Comparison of ENCODE assay signal across 8 cellular contexts in the genomic region with DNA sequence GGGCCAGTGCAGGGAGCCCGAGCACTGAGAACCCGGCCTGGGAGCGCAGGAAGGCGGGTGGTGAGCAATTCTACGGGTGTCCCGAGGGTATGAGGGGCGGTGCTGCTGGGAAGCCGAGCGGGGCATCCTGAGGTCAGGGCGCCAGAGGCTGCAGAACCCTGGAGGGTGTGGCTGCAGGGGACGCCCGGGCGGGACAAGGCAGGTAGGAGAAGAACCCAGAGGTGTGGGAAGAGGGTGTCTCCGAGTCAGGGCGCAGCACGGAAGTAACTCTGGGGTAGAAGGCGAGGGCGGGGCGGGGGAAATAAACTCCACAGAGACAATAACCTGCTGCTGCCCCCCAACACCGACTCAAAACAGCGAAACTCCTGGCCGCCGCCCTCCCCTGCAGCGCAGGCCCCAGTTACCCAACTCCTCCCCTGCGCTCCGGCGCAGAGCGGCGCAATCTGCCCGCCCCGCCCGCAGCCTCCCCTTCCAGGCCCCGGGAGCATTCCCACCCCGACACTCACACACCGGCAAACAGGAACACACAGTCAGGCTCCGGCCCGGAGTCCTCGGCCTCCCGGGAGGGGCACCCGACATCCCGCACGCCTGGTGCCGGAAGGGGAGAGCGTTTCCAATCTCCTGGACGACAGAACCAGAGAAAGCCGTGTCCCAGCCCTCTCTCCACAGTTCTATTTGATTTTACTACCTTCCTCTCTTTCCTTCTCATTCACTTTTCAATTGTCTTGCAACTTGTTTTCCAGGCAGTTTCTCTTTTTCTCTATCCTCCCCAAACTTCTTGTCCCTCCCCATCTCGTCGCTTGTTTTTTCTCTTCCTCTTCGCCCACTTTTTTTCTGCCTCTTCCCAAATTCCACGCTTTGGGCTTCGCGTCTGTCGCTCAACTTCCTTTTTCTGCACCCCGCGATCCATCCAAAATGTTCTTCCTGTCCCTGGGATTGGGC. TPM values are rescaled to one million over a fixed set of nuclear protein-coding genes. Genes with fewer than 3 reads are reported as not detected.
DNase-seq lines count a peak whose midpoint lies in the region; ATAC-seq and TF ChIP-seq lines count a peak whose summit lies in the region.

No MANE protein-coding gene starts in this region.

- H3K23ac ChIP-seq in H9 (ENCODE audit: insufficient read length, low read depth, low read length): no peak overlapping the region

- H4K5ac ChIP-seq in H9 (ENCODE audit: insufficient read length, low read depth, low read length): no peak overlapping the region

- no peaks in the 10 kb centered on the region for H3K9me3 ChIP-seq in H9 (ENCODE audit: control insufficient read depth, low read depth, low read length)

- ATAC-seq in activated naive CD8-positive, alpha-beta T cell treated with anti-CD3 and anti-CD28 coated beads, Interleukin-2, amount 50 U/mL, for 24 hours: no peak
- ATAC-seq in HG03521 (IDR thresholded peaks at IDR 0.05; ENCODE audit: unreplicated experiment): no peak

- H3K27ac ChIP-seq in ACC112 (ENCODE audit: low read depth, low read length) (no peak overlapping the region), H9 (ENCODE audit: insufficient read length, low read depth, low read length) (no peak overlapping the region)

- peaks cover 94% of the 10 kb centered on the region for H3K27me3 ChIP-seq in ACC112 (ENCODE audit: insufficient read depth, low read length)
- H3K27me3 ChIP-seq in H9 (ENCODE audit: insufficient read depth, low read length): peaks cover 47% of the 10 kb centered on the region

- no peak overlapping the region for H2BK12ac ChIP-seq in H9 (ENCODE audit: insufficient read length, low read depth, low read length)

- peak overlapping the region; percentile 73 to 85 for H3K4me3 Mint-ChIP-seq in H9
- H3K4me3 Mint-ChIP-seq in activated naive CD8-positive, alpha-beta T cell treated with anti-CD3 and anti-CD28 coated beads, Interleukin-2, amount 50 U/mL, for 24 hours: peak overlapping the region; percentile 82

- TF ChIP-seq CTCF in H9 (conservative IDR thresholded peaks at IDR 0.05) (no peak), GM10266 (IDR thresholded peaks at IDR 0.05; ENCODE audit: control insufficient read depth, insufficient read depth, low read depth, missing control alignments) (no peak)

- no peak overlapping the region for H3T11ph ChIP-seq in H9 (ENCODE audit: low read length)

- peaks cover 22% of the 10 kb centered on the region for H3K23me2 ChIP-seq in H9 (ENCODE audit: insufficient read length, low read depth, low read length, poor library complexity, severe bottlenecking)

- H3K14ac ChIP-seq in H9 (ENCODE audit: insufficient read depth, low read length): no peak overlapping the region

- H2BK5ac ChIP-seq in H9 (ENCODE audit: insufficient read length, low read length): no peak overlapping the region

- H3K79me2 ChIP-seq in ACC112 (ENCODE audit: control insufficient read depth, insufficient read depth, low read length, unreplicated experiment) (no peaks in the 10 kb centered on the region), H9 (ENCODE audit: insufficient read depth, low read length) (no peaks in the 10 kb centered on the region)

- H3K9ac ChIP-seq in H9 (ENCODE audit: extremely low read depth, insufficient read length, low read length): no peak overlapping the region

- no peak overlapping the region for H2BK15ac ChIP-seq in H9 (ENCODE audit: low read depth, low read length)

- H3K4me1 ChIP-seq in ACC112 (ENCODE audit: control insufficient read depth, insufficient read depth, low read length, unreplicated experiment): peaks cover 7% of the 10 kb centered on the region
- 0 out of 2 replicates have a peak, but pooled peaks cover under 1% of the 10 kb centered on the region for H3K4me1 ChIP-seq in H9 (ENCODE audit: insufficient read depth, low read length)

- H3K36me3 ChIP-seq in ACC112 (ENCODE audit: insufficient read depth, low read length): no peaks in the 10 kb centered on the region

- H3K18ac ChIP-seq in H9 (ENCODE audit: insufficient read length, low read depth, low read length): no peak overlapping the region

- H3K27me3 Mint-ChIP-seq in H9 (ENCODE audit: low read depth): peaks cover 96% of the 10 kb centered on the region
- H3K27me3 Mint-ChIP-seq in activated naive CD8-positive, alpha-beta T cell treated with anti-CD3 and anti-CD28 coated beads, Interleukin-2, amount 50 U/mL, for 24 hours: peaks cover 74% of the 10 kb centered on the region

- H3K4me3 ChIP-seq in ACC112 (ENCODE audit: low read depth, low read length): peak overlapping the region; percentile 70

- no peaks in the 10 kb centered on the region for H3K79me1 ChIP-seq in H9 (ENCODE audit: insufficient read depth, low read depth, low read length, poor library complexity, severe bottlenecking)

- H2AFZ ChIP-seq in ACC112 (ENCODE audit: low read length, unreplicated experiment): no peak overlapping the region
- no peak overlapping the region for H2AFZ ChIP-seq in H9 (ENCODE audit: low read length)

- H3K36me3 Mint-ChIP-seq in H9 (ENCODE audit: insufficient read depth in 1 of 3, low read depth in 3 of 3): peaks cover 3 to 7% (median 4%) of the 10 kb centered on the region in 3 experiments; a peak in 3 of 7 replicates
- H3K36me3 Mint-ChIP-seq in activated naive CD8-positive, alpha-beta T cell treated with anti-CD3 and anti-CD28 coated beads, Interleukin-2, amount 50 U/mL, for 24 hours (ENCODE audit: low read depth): no peaks in the 10 kb centered on the region

- peaks cover 3 to 4% of the 10 kb centered on the region in 2 experiments; a peak in 3 of 5 replicates for H3K9me3 Mint-ChIP-seq in H9
- no peaks in the 10 kb centered on the region for H3K9me3 Mint-ChIP-seq in activated naive CD8-positive, alpha-beta T cell treated with anti-CD3 and anti-CD28 coated beads, Interleukin-2, amount 50 U/mL, for 24 hours

- no CpG with 5 or more reads among the region's 55 CpGs for WGBS in H9 (ENCODE audit: extremely low coverage, insufficient read length, low lambda C conversion rate)

- H3K56ac ChIP-seq in H9 (ENCODE audit: insufficient read length, low read depth, low read length): no peak overlapping the region

- no peak overlapping the region for H2BK120ac ChIP-seq in H9 (ENCODE audit: low read depth, low read length, poor library complexity, severe bottlenecking)

- no peak overlapping the region for H3K4ac ChIP-seq in H9 (ENCODE audit: low read depth, low read length)

- H4K8ac ChIP-seq in H9 (replicated peaks; ENCODE audit: insufficient read length, low read depth, low read length): no peak overlapping the region

- H4K20me1 ChIP-seq in H9 (ENCODE audit: control insufficient read depth, insufficient read depth, insufficient read length): no peaks in the 10 kb centered on the region

- H3K4me2 ChIP-seq in H9 (ENCODE audit: insufficient read depth, insufficient read length, low read length): peak overlapping the region; percentile 59

- no peak overlapping the region for H4K91ac ChIP-seq in H9 (ENCODE audit: insufficient read length, low read depth, low read length)

- DNase-seq in H9 (peak; percentile 64), left kidney (ENCODE audit: low read depth, low spot score) (peak; percentile 59), GM10266 (ENCODE audit: extremely low spot score) (no peak), NCI-H2029 (lab: John Stamatoyannopoulos, UW) (no peak), NCI-H524 treated with DMSO at 0.1 percent for 48 hours (lab: John Stamatoyannopoulos, UW) (no peak)
- no peak for DNase-seq in activated naive CD8-positive, alpha-beta T cell treated with anti-CD3 and anti-CD28 coated beads, Interleukin-2, amount 50 U/mL, for 24 hours

- no peak overlapping the region for H2AK5ac ChIP-seq in H9 (ENCODE audit: insufficient read length, low read length)

- no peak overlapping the region for H2BK20ac ChIP-seq in H9 (ENCODE audit: low read depth, low read length, poor library complexity, severe bottlenecking)

- no peak overlapping the region; a peak in 1 of 7 replicates for H3K27ac Mint-ChIP-seq in H9
- no peak overlapping the region for H3K27ac Mint-ChIP-seq in activated naive CD8-positive, alpha-beta T cell treated with anti-CD3 and anti-CD28 coated beads, Interleukin-2, amount 50 U/mL, for 24 hours

- H3K4me1 Mint-ChIP-seq in H9: peaks cover 52 to 60% of the 10 kb centered on the region in 2 experiments
- peaks cover 27% of the 10 kb centered on the region for H3K4me1 Mint-ChIP-seq in activated naive CD8-positive, alpha-beta T cell treated with anti-CD3 and anti-CD28 coated beads, Interleukin-2, amount 50 U/mL, for 24 hours

RNA-seq across cellular contexts. Expression of a gene that starts 2.4 kb away (rescaled TPM):
- 2.5 and 2.6 TPM in 2 replicates for total RNA-seq in H9 (2021)

RNA-seq across cellular contexts. Expression of a gene that starts 31.9 kb away (rescaled TPM):
- total RNA-seq in H9 (2021): 14.9 and 15.3 TPM in 2 replicates

Comparison
In these comparisons a context has a peak if more than half of its experiments do, and no peak if none do; other contexts are left out.
1. DNase-seq: peak in H9 (single experiment) and left kidney (single experiment); none in activated naive CD8-positive, alpha-beta T cell treated with anti-CD3 and anti-CD28 coated beads, Interleukin-2, amount 50 U/mL, for 24 hours (single experiment), GM10266 (single experiment), NCI-H2029 (single experiment) and NCI-H524 treated with DMSO at 0.1 percent for 48 hours (single experiment).